In genomic region chr7:91082854-91083495, GRCh38 we compare ENCODE assay signal across 8 cellular contexts.
DNase-seq lines count a peak whose midpoint lies in the region; ATAC-seq and TF ChIP-seq lines count a peak whose summit lies in the region.

No MANE protein-coding gene starts in this region.

- no peak overlapping the region for H3K27ac ChIP-seq in lower lobe of right lung

- H3F3A ChIP-seq in Loucy (ENCODE audit: low read depth): no peaks in the 10 kb centered on the region

- peak overlapping the region; percentile 31 for H3K4me3 ChIP-seq in Loucy (ENCODE audit: low read length, poor library complexity, severe bottlenecking)
- H3K4me3 ChIP-seq in astrocyte of the cerebellum (ENCODE audit: low read depth, low read length): no peak overlapping the region
- H3K4me3 ChIP-seq in lower lobe of right lung: no peak overlapping the region

- TF ChIP-seq CTCF in Loucy (conservative IDR thresholded peaks at IDR 0.05; ENCODE audit: low read length): peak; percentile 69
- TF ChIP-seq CTCF in astrocyte of the cerebellum (IDR thresholded peaks at IDR 0.05; ENCODE audit: low read depth, low read length, missing control alignments): peak; percentile 36
- peak; percentile 50 for TF ChIP-seq CTCF in lower lobe of right lung (IDR thresholded peaks at IDR 0.05)

- H3K79me2 ChIP-seq in Loucy (ENCODE audit: insufficient read depth, low read length): no peaks in the 10 kb centered on the region

- no peak overlapping the region for H3K9ac ChIP-seq in Loucy (ENCODE audit: low read depth, low read length, poor library complexity, severe bottlenecking)

- intact Hi-C loops in lower lobe of right lung (cut with DNase I): loop anchor here (10.0 kb wide), 1 partner anchor 802 kb away; the partner anchor contains the start of gene MTERF1

- H3K9me2 ChIP-seq in Loucy (replicated peaks; ENCODE audit: low read depth, low read length): no peaks in the 10 kb centered on the region

- no peaks in the 10 kb centered on the region for H3K4me1 ChIP-seq in Loucy (ENCODE audit: insufficient read depth, low read length, poor library complexity, severe bottlenecking)
- peaks cover 8% of the 10 kb centered on the region for H3K4me1 ChIP-seq in lower lobe of right lung

- peak overlapping the region; percentile 72; the same call in 1 of the 2 replicates for H2AFZ ChIP-seq in Loucy (ENCODE audit: low read length)

- H3K4me2 ChIP-seq in Loucy (ENCODE audit: low read depth, low read length, poor library complexity, severe bottlenecking): peak overlapping the region; percentile 19

- H3K9me3 ChIP-seq in Loucy (ENCODE audit: insufficient read depth, low read depth, low read length): no peaks in the 10 kb centered on the region
- no peaks in the 10 kb centered on the region for H3K9me3 ChIP-seq in lower lobe of right lung

- DNase-seq in NCI-H2107 treated with DMSO at 0.1 percent for 48 hours (lab: John Stamatoyannopoulos, UW; ENCODE audit: unreplicated experiment) (peak; percentile 31), NCI-H2107 (lab: John Stamatoyannopoulos, UW) (no peak), astrocyte of the cerebellum (ENCODE audit: low read depth) (peak; percentile 48), lower lobe of right lung (no peak), amniotic stem cell (lab: John Stamatoyannopoulos, UW) (no peak)
- DNase-seq in activated naive CD4-positive, alpha-beta T cell treated with anti-CD3 and anti-CD28 coated beads, Interleukin-2, amount 50 U/mL, for 16 hours: no peak

- no peaks in the 10 kb centered on the region for H4K20me1 ChIP-seq in Loucy (ENCODE audit: insufficient read depth, low read length, poor library complexity, severe bottlenecking)

- ATAC-seq in lower lobe of right lung (no peak), HG02884 (IDR thresholded peaks at IDR 0.05; ENCODE audit: unreplicated experiment) (no peak)

- H3K36me3 ChIP-seq in Loucy (ENCODE audit: insufficient read depth, low read length) (no peaks in the 10 kb centered on the region), lower lobe of right lung (no peaks in the 10 kb centered on the region)

- in situ Hi-C loops in astrocyte of the cerebellum (cut with HindIII; ENCODE audit: low sequenced_read_pairs): no loop called here

- H3K27me3 ChIP-seq in Loucy (ENCODE audit: insufficient read depth, low read length, poor library complexity, severe bottlenecking): no peaks in the 10 kb centered on the region
- no peaks in the 10 kb centered on the region for H3K27me3 ChIP-seq in lower lobe of right lung (ENCODE audit: low read depth)

Comparison
In these comparisons a context has a peak if more than half of its experiments do, and no peak if none do; other contexts are left out.
1. DNase-seq: peak in NCI-H2107 treated with DMSO at 0.1 percent for 48 hours (single experiment) and astrocyte of the cerebellum (single experiment); none in NCI-H2107 (single experiment), lower lobe of right lung (single experiment), amniotic stem cell (single experiment) and activated naive CD4-positive, alpha-beta T cell treated with anti-CD3 and anti-CD28 coated beads, Interleukin-2, amount 50 U/mL, for 16 hours (single experiment).
2. Peak in every context shown above with its lines, with median percentiles within 50 percentile points of each other: CTCF ChIP-seq.